Comparison of ENCODE assay signal across 8 cellular contexts in genomic region chr4:183905593-183906485, GRCh38. TPM values are rescaled to one million over a fixed set of nuclear protein-coding genes. Genes with fewer than 3 reads are reported as not detected.
DNase-seq lines count a peak whose midpoint lies in the region; ATAC-seq and TF ChIP-seq lines count a peak whose summit lies in the region.

No MANE protein-coding gene starts in this region.

- no peak for ATAC-seq in activated CD8-positive, alpha-beta memory T cell treated with anti-CD3 and anti-CD28 coated beads, Interleukin-2, amount 10 ng/mL, durations not matched to agents 7 days and 5 days
- peak; percentile 74 for ATAC-seq in RWPE2 (ENCODE audit: low read depth)
- ATAC-seq in GM18502 (IDR thresholded peaks at IDR 0.05; ENCODE audit: poor library complexity, unreplicated experiment), result no peak

- no peak overlapping the region for H3K27ac Mint-ChIP-seq in activated CD8-positive, alpha-beta memory T cell treated with anti-CD3 and anti-CD28 coated beads, Interleukin-2, amount 10 ng/mL, durations not matched to agents 7 days and 5 days
- H3K27ac Mint-ChIP-seq in endothelial cell (ENCODE audit: unreplicated experiment), result no peak overlapping the region

- H3K36me3 ChIP-seq in RWPE2 (ENCODE audit: low read depth) (no peaks in the 10 kb centered on the region), testis (ENCODE audit: low read depth, missing control alignments) (no peaks in the 10 kb centered on the region)

- H3K4me3 ChIP-seq in RWPE2 (ENCODE audit: severe bottlenecking), result peak overlapping the region; percentile 33
- peak overlapping the region; percentile 67 to 74 for H3K4me3 ChIP-seq in testis

- H3K36me3 Mint-ChIP-seq in activated CD8-positive, alpha-beta memory T cell treated with anti-CD3 and anti-CD28 coated beads, Interleukin-2, amount 10 ng/mL, durations not matched to agents 7 days and 5 days, result peaks cover 2% of the 10 kb centered on the region
- H3K36me3 Mint-ChIP-seq in endothelial cell (ENCODE audit: low read depth, unreplicated experiment), result peaks cover 4% of the 10 kb centered on the region

- H3K4me1 Mint-ChIP-seq in activated CD8-positive, alpha-beta memory T cell treated with anti-CD3 and anti-CD28 coated beads, Interleukin-2, amount 10 ng/mL, durations not matched to agents 7 days and 5 days, result peaks cover 2% of the 10 kb centered on the region
- peaks cover 11% of the 10 kb centered on the region for H3K4me1 Mint-ChIP-seq in endothelial cell (ENCODE audit: unreplicated experiment)

- H3K27ac ChIP-seq in RWPE2 (ENCODE audit: poor library complexity, severe bottlenecking) (no peak overlapping the region), testis (peak overlapping the region; percentile 48 to 67)

- intact Hi-C loops in testis (cut with DNase I; ENCODE audit: low total_unique reads), result no loop called here

- no peak for TF ChIP-seq POLR2A in testis (IDR thresholded peaks at IDR 0.05)

- no peak overlapping the region for H3K4me3 Mint-ChIP-seq in activated CD8-positive, alpha-beta memory T cell treated with anti-CD3 and anti-CD28 coated beads, Interleukin-2, amount 10 ng/mL, durations not matched to agents 7 days and 5 days
- H3K4me3 Mint-ChIP-seq in endothelial cell (ENCODE audit: unreplicated experiment), result peak overlapping the region; percentile 81

- peaks cover 80% of the 10 kb centered on the region for H3K27me3 Mint-ChIP-seq in activated CD8-positive, alpha-beta memory T cell treated with anti-CD3 and anti-CD28 coated beads, Interleukin-2, amount 10 ng/mL, durations not matched to agents 7 days and 5 days
- peaks cover 4% of the 10 kb centered on the region for H3K27me3 Mint-ChIP-seq in endothelial cell (ENCODE audit: unreplicated experiment)

- H3K27me3 ChIP-seq in RWPE2 (ENCODE audit: insufficient read depth, poor library complexity, severe bottlenecking) (peaks cover 21% of the 10 kb centered on the region), testis (no peaks in the 10 kb centered on the region)

- CTCF ChIA-PET in activated CD8-positive, alpha-beta memory T cell treated with anti-CD3 and anti-CD28 coated beads, Interleukin-2, amount 10 ng/mL, durations not matched to agents 7 days and 5 days (lab: Charles Lee), result no interaction called here

- H3K9me3 Mint-ChIP-seq in activated CD8-positive, alpha-beta memory T cell treated with anti-CD3 and anti-CD28 coated beads, Interleukin-2, amount 10 ng/mL, durations not matched to agents 7 days and 5 days (ENCODE audit: low read depth), result no peaks in the 10 kb centered on the region
- H3K9me3 Mint-ChIP-seq in endothelial cell (ENCODE audit: unreplicated experiment), result no peaks in the 10 kb centered on the region

- 1% methylated on average over 73 of the region's 93 CpGs; no CpG with 5 or more reads in 1 of the 2 donors for WGBS in testis, 2 donors

- DNase-seq in activated CD8-positive, alpha-beta memory T cell treated with anti-CD3 and anti-CD28 coated beads, Interleukin-2, amount 50 U/mL, for 48 hours, result peak; percentile 53
- DNase-seq in activated CD8-positive, alpha-beta memory T cell treated with anti-CD3 and anti-CD28 coated beads, Interleukin-2, amount 10 ng/mL, durations not matched to agents 7 days and 5 days, result no peak
- DNase-seq in RWPE2 (ENCODE audit: low spot score) (no peak), endothelial cell (ENCODE audit: low spot score) (peak; percentile 49), medulla oblongata (ENCODE audit: extremely low spot score) (peak; percentile 79), testis (peak; percentile 54), RKO (ENCODE audit: low spot score) (no peak)

- H3K9me3 ChIP-seq in RWPE2 (ENCODE audit: severe bottlenecking) (no peaks in the 10 kb centered on the region), testis (no peaks in the 10 kb centered on the region)

- no peak for TF ChIP-seq CTCF in RWPE2 (IDR thresholded peaks at IDR 0.05; ENCODE audit: poor library complexity, severe bottlenecking)
- no peak for TF ChIP-seq CTCF in endothelial cell (IDR thresholded peaks at IDR 0.05; ENCODE audit: unreplicated experiment)
- TF ChIP-seq CTCF in testis (IDR thresholded peaks at IDR 0.05), result no peak

- H3K4me1 ChIP-seq in RWPE2 (ENCODE audit: insufficient read depth, poor library complexity, severe bottlenecking) (peaks cover 4% of the 10 kb centered on the region), testis (peaks cover 4% of the 10 kb centered on the region)

RNA-seq across cellular contexts. Expression of gene STOX2, which starts 0.7 kb away (rescaled TPM):
- total RNA-seq in activated CD8-positive, alpha-beta memory T cell treated with anti-CD3 and anti-CD28 coated beads, Interleukin-2, amount 10 ng/mL, durations not matched to agents 7 days and 5 days, result not detected
- total RNA-seq in endothelial cell (ENCODE audit: unreplicated experiment), result 4.8 TPM
- 10 to 100 TPM; 15.2 to 17.7 TPM for total RNA-seq in testis
- 5.8 TPM for polyA plus RNA-seq in testis (ENCODE audit: insufficient read depth, low read depth, low replicate concordance)

Comparison
In these comparisons a context has a peak if more than half of its experiments do, and no peak if none do; other contexts are left out.
1. DNase-seq: peak in activated CD8-positive, alpha-beta memory T cell treated with anti-CD3 and anti-CD28 coated beads, Interleukin-2, amount 50 U/mL, for 48 hours (single experiment), endothelial cell (single experiment), medulla oblongata (single experiment) and testis (single experiment); none in activated CD8-positive, alpha-beta memory T cell treated with anti-CD3 and anti-CD28 coated beads, Interleukin-2, amount 10 ng/mL, durations not matched to agents 7 days and 5 days (single experiment), RWPE2 (single experiment) and RKO (single experiment).